ENCODE assay signal across 19 cellular contexts in the genomic region with DNA sequence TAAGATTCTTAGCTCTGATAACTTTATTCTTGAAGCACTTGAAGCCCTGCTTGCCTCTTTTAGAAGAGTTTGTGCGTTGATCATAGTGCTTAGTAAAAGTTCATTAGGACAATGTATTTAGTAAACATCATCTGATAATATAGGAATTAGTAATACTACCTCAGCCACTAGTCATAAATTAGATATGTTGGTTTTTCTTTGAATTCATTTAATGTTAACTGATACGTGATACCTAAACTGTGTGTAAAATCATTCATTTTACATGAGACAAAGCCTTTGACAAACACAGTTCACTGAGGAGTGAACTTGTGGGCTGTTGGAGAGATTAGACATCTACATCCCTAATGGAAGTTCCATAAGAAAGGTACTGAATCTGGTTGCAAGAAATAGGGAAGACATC.
DNase-seq lines count a peak whose midpoint lies in the region; ATAC-seq, FAIRE-seq and TF ChIP-seq lines count a peak whose summit lies in the region.
"Had no signal": no experiment of that assay in that cellular context is flagged by ENCODE, and none has a peak within 500 bp of the region (broad histone marks: within the 10 kb centered on the region; RNA-seq: fewer than 3 reads in every experiment).

No MANE protein-coding gene starts in this region.

- H3K4me3 Mint-ChIP-seq in GM23338 = no peak overlapping the region
- H3K4me3 Mint-ChIP-seq: CD4-positive, alpha-beta memory T cell had no signal

- no peaks in the 10 kb centered on the region for H3F3A ChIP-seq in GM23338 (replicated peaks; ENCODE audit: low read depth)

- FAIRE-seq in frontal cortex (lab: Jason Lieb, UNC) = no peak
- FAIRE-seq: GM12878, GM19239 had no signal

- no peaks in the 10 kb centered on the region for H3K79me2 ChIP-seq in GM23338 (replicated peaks; ENCODE audit: insufficient read depth)

- no peaks in the 10 kb centered on the region for H3K27me3 Mint-ChIP-seq in GM23338 (ENCODE audit: insufficient read depth, low read depth, poor library complexity)

- H2AFZ ChIP-seq in GM23338 = no peak overlapping the region

- H3K27ac Mint-ChIP-seq in GM23338 = no peak overlapping the region
- H3K27ac Mint-ChIP-seq: CD4-positive, alpha-beta memory T cell had no signal

- POLR2A ChIA-PET in HEK293 (lab: Yijun Ruan, JAX) = no interaction called here

- DNase-seq in dorsolateral prefrontal cortex = no peak
- no peak for DNase-seq in substantia nigra (lab: John Stamatoyannopoulos, UW)
- no peak for DNase-seq in caudate nucleus (lab: John Stamatoyannopoulos, UW)
- DNase-seq in frontal cortex (ENCODE audit: low spot score in 2 of 2) = no peak
- DNase-seq in GM23338 (ENCODE audit: low spot score) = no peak
- DNase-seq: C1 segment of cervical spinal cord; Calu3; CD4-positive, alpha-beta memory T cell; COR-L47; DMS153; DMS79; EL; GDM1; GOT3; H7; HCEC 1CT had no signal

- no peak overlapping the region for H3K4me2 ChIP-seq in GM23338

- no peak for ATAC-seq in GM23338
- ATAC-seq: GM12878 had no signal

- H3K9me2 ChIP-seq in GM23338 (ENCODE audit: insufficient read depth) = no peaks in the 10 kb centered on the region

- no peaks in the 10 kb centered on the region for H4K20me1 ChIP-seq in GM23338 (replicated peaks; ENCODE audit: insufficient read depth)

- H3K4me3 ChIP-seq in HEK293 (ENCODE audit: low read depth, low read length) (no peak overlapping the region), dorsolateral prefrontal cortex (no peak overlapping the region), GM23338 (no peak overlapping the region)
- H3K4me3 ChIP-seq: GM12878 had no signal

- H3K27ac ChIP-seq in HEK293 (ENCODE audit: extremely low read depth, low read depth, low read length) (no peak overlapping the region), dorsolateral prefrontal cortex (peak overlapping the region in 45 of 59 donors; percentile 3 to 84 (median 48)), substantia nigra (ENCODE audit: low read depth, low read length, poor library complexity, severe bottlenecking) (peak overlapping the region; percentile 43), caudate nucleus (ENCODE audit: low read depth, low read length) (no peak overlapping the region), GM23338 (ENCODE audit: low read depth) (no peak overlapping the region)

- no peaks in the 10 kb centered on the region for H3K36me3 Mint-ChIP-seq in GM23338 (ENCODE audit: low read depth)
- H3K36me3 Mint-ChIP-seq: CD4-positive, alpha-beta memory T cell had no signal

- intact Hi-C loops in dorsolateral prefrontal cortex (cut with DNase I) = loop anchor here in 1 of 2 donors (5.0 kb wide), 1 partner anchor 43 kb away; no protein-coding TSS in a partner anchor

- H3K27me3 ChIP-seq in dorsolateral prefrontal cortex = no peaks in the 10 kb centered on the region
- H3K27me3 ChIP-seq in GM23338 (ENCODE audit: insufficient read depth) = no peaks in the 10 kb centered on the region

- H3K4me1 Mint-ChIP-seq in GM23338 = no peaks in the 10 kb centered on the region
- H3K4me1 Mint-ChIP-seq: CD4-positive, alpha-beta memory T cell had no signal

- CTCF ChIA-PET in HEK293 (lab: Yijun Ruan, JAX) = interaction anchor here (1.2 kb wide), 1 partner anchor 13 kb away, joined by 3 read pairs; no protein-coding TSS in a partner anchor

- no peaks in the 10 kb centered on the region for H3K9me3 ChIP-seq in HEK293 (ENCODE audit: control insufficient read depth, insufficient read depth, low read depth, low read length)

- H3K4me1 ChIP-seq in HEK293 (ENCODE audit: control insufficient read depth, insufficient read depth, low read length) = peaks cover 45% of the 10 kb centered on the region
- no peaks in the 10 kb centered on the region for H3K4me1 ChIP-seq in GM23338 (ENCODE audit: insufficient read depth)

- H3K9me3 Mint-ChIP-seq in GM23338 = no peaks in the 10 kb centered on the region

- no peaks in the 10 kb centered on the region for H3K36me3 ChIP-seq in HEK293 (ENCODE audit: control insufficient read depth in 2 of 2, insufficient read depth in 1 of 2, low read length in 2 of 2)
- H3K36me3 ChIP-seq in GM23338 (ENCODE audit: insufficient read depth) = no peaks in the 10 kb centered on the region

- TF ChIP-seq CTCF in HEK293 (tag by site-specific recombination; IDR thresholded peaks at IDR 0.05) (no peak), dorsolateral prefrontal cortex (IDR thresholded peaks at IDR 0.05 in 54 of 56, conservative IDR thresholded peaks at IDR 0.05 in 2 of 56; ENCODE audit: low read depth in 1 of 56, partially characterized antibody in 56 of 56) (no peak), GM23338 (conservative IDR thresholded peaks at IDR 0.05; ENCODE audit: low read depth in 2 of 2) (no peak)

TF ChIP-seq in HEK293, 187 proteins besides CTCF, POLR2A, EP300 and RAD21:
- TF ChIP-seq ZNF664 (tag by site-specific recombination; IDR thresholded peaks at IDR 0.05) = peak; percentile 68
- no peak for TF ChIP-seq ZNF843 (tag by site-specific recombination; IDR thresholded peaks at IDR 0.05)
- no peak for TF ChIP-seq ZNF266 (tag by site-specific recombination; IDR thresholded peaks at IDR 0.05; ENCODE audit: low read depth)
- no peak for TF ChIP-seq ZNF626 (tag by site-specific recombination; IDR thresholded peaks at IDR 0.05)
- TF ChIP-seq, protein P1, sequence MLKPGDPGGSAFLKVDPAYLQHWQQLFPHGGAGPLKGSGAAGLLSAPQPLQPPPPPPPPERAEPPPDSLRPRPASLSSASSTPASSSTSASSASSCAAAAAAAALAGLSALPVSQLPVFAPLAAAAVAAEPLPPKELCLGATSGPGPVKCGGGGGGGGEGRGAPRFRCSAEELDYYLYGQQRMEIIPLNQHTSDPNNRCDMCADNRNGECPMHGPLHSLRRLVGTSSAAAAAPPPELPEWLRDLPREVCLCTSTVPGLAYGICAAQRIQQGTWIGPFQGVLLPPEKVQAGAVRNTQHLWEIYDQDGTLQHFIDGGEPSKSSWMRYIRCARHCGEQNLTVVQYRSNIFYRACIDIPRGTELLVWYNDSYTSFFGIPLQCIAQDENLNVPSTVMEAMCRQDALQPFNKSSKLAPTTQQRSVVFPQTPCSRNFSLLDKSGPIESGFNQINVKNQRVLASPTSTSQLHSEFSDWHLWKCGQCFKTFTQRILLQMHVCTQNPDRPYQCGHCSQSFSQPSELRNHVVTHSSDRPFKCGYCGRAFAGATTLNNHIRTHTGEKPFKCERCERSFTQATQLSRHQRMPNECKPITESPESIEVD (tag by site-specific recombination; IDR thresholded peaks at IDR 0.05) = peak; percentile 61
- TF ChIP-seq ZNF777 (tag by site-specific recombination; IDR thresholded peaks at IDR 0.05; ENCODE audit: borderline replicate concordance) = no peak

TF ChIP-seq in GM23338, 12 proteins besides CTCF, POLR2A, EP300 and RAD21:
- no peak for TF ChIP-seq STAT1 (IDR thresholded peaks at IDR 0.05; ENCODE audit: unreplicated experiment)
- no peak for TF ChIP-seq ZNF114 (CRISPR knock-in tag; IDR thresholded peaks at IDR 0.05)
- TF ChIP-seq EZH2phosphoT487 (IDR thresholded peaks at IDR 0.05; ENCODE audit: unreplicated experiment) = no peak
- no peak for TF ChIP-seq NANOG (IDR thresholded peaks at IDR 0.05; ENCODE audit: borderline replicate concordance)

Comparison
In these comparisons a context has a peak if more than half of its experiments do, and no peak if none do; other contexts are left out.
1. H3K27ac ChIP-seq: peak in dorsolateral prefrontal cortex (45 of 59) and substantia nigra (single experiment); none in HEK293 (single experiment), caudate nucleus (single experiment) and GM23338 (single experiment).